In genomic region chrX:107712231-107713204, GRCh38 we compare ENCODE assay signal across 9 cellular contexts.
DNase-seq lines count a peak whose midpoint lies in the region; TF ChIP-seq lines count a peak whose summit lies in the region.
"Had no signal": no experiment of that assay in that cellular context is flagged by ENCODE, and none has a peak within 500 bp of the region (broad histone marks: within the 10 kb centered on the region; RNA-seq: fewer than 3 reads in every experiment).

No MANE protein-coding gene starts in this region.

- no peak overlapping the region for H3K4me2 ChIP-seq in Karpas-422 (ENCODE audit: low read depth, low read length, poor library complexity, severe bottlenecking)
- H3K4me2 ChIP-seq in hepatocyte, result peak overlapping the region; percentile 88

- H3K27me3 ChIP-seq in Karpas-422 (ENCODE audit: low read length), result no peaks in the 10 kb centered on the region
- H3K27me3 ChIP-seq in hepatocyte, result no peaks in the 10 kb centered on the region

- H3K27ac ChIP-seq in Karpas-422 (ENCODE audit: low read length) (peak overlapping the region; percentile 93), hepatocyte (peak overlapping the region; percentile 98)

- DNase-seq in Karpas-422, result peak; percentile 58
- peak; percentile 81 for DNase-seq in amniotic epithelial cell (ENCODE audit: low read depth)
- DNase-seq in hepatocyte (ENCODE audit: low spot score), result peak; percentile 55
- DNase-seq in stimulated activated naive CD4-positive, alpha-beta T cell treated with Interleukin-2 at 50 U/mL for 16 hours (lab: John Stamatoyannopoulos, UW), result peak; percentile 0
- no peak for DNase-seq in globus pallidus (ENCODE audit: low spot score)
- no peak for DNase-seq in KG1 (lab: John Stamatoyannopoulos, UW)
- no peak for DNase-seq in stimulated activated CD4-positive, alpha-beta T cell treated with anti-CD3 and anti-CD28 coated beads, Interleukin-4, amount 100 ng/mL, for 24 hours
- DNase-seq in stimulated activated CD4-positive, alpha-beta T cell treated with anti-CD3 and anti-CD28 coated beads, Interleukin-2, amount 100 ng/mL, for 48 hours, result no peak
- DNase-seq: NCI-H187 had no signal

- H3K36me3 ChIP-seq in Karpas-422 (ENCODE audit: insufficient read depth, low read length) (peaks cover 3% of the 10 kb centered on the region; the same call in 1 of the 2 replicates), hepatocyte (replicated peaks; ENCODE audit: insufficient read depth, low read depth) (no peaks in the 10 kb centered on the region)

- H3K9ac ChIP-seq in Karpas-422 (ENCODE audit: low read length), result no peak overlapping the region

- H3K4me1 ChIP-seq in Karpas-422 (ENCODE audit: low read length) (peaks cover 69% of the 10 kb centered on the region), hepatocyte (ENCODE audit: insufficient read depth) (peaks cover 47% of the 10 kb centered on the region)

- TF ChIP-seq CTCF in hepatocyte (IDR thresholded peaks at IDR 0.05; ENCODE audit: poor library complexity), result no peak

- H2AFZ ChIP-seq in Karpas-422 (ENCODE audit: low read length) (no peak overlapping the region), hepatocyte (no peak overlapping the region)

- H3K9me3 ChIP-seq in Karpas-422 (ENCODE audit: low read length) (no peaks in the 10 kb centered on the region), hepatocyte (ENCODE audit: low read depth) (no peaks in the 10 kb centered on the region)

- H3K4me3 ChIP-seq in Karpas-422 (ENCODE audit: low read length) (no peak overlapping the region), hepatocyte (no peak overlapping the region)

- H3K9me2 ChIP-seq in Karpas-422 (replicated peaks; ENCODE audit: insufficient read depth, low read length) (no peaks in the 10 kb centered on the region), hepatocyte (replicated peaks; ENCODE audit: insufficient read depth) (no peaks in the 10 kb centered on the region)

- 87% methylated on average over 13 of the region's 13 CpGs for WGBS in hepatocyte (ENCODE audit: low lambda C conversion rate, missing lambda C conversion rate)

- H3K79me2 ChIP-seq in Karpas-422 (ENCODE audit: low read length), result no peaks in the 10 kb centered on the region
- peaks cover 36% of the 10 kb centered on the region for H3K79me2 ChIP-seq in hepatocyte

- H4K20me1 ChIP-seq in Karpas-422 (ENCODE audit: insufficient read depth, low read depth, low read length), result peaks cover 7% of the 10 kb centered on the region; the same call in 1 of the 2 replicates
- peaks cover 15% of the 10 kb centered on the region for H4K20me1 ChIP-seq in hepatocyte (ENCODE audit: insufficient read depth, poor library complexity, severe bottlenecking)

Comparison
In these comparisons a context has a peak if more than half of its experiments do, and no peak if none do; other contexts are left out.
1. DNase-seq: peak in Karpas-422 (single experiment), amniotic epithelial cell (single experiment), hepatocyte (single experiment) and stimulated activated naive CD4-positive, alpha-beta T cell treated with Interleukin-2 at 50 U/mL for 16 hours (single experiment); none in globus pallidus (single experiment), KG1 (single experiment), stimulated activated CD4-positive, alpha-beta T cell treated with anti-CD3 and anti-CD28 coated beads, Interleukin-4, amount 100 ng/mL, for 24 hours (single experiment) and stimulated activated CD4-positive, alpha-beta T cell treated with anti-CD3 and anti-CD28 coated beads, Interleukin-2, amount 100 ng/mL, for 48 hours (0 of 2).